ENCODE assay signal across 1 cellular context in the genomic region with DNA sequence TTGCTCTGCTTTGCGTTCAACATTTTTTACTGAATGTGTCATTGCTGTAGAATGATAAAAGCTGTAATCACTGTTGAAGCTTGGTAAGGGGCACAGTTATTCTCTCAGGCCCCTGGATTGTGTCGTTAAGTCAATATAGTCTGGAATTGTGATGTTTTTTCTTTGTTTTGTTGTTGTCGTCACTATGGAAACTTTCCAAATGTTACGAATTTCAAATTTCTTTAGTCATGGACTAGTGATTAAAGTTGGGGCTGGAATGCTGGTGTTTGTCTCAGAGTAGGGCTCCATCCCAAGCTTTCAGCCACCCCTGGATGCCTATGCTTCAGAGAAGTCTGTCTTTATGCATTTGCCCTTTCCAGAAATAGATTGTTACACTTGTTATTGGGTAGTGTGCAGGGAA.
TF ChIP-seq lines count a peak whose summit lies in the region.

No MANE protein-coding gene starts in this region.

TF ChIP-seq in GM23338, 12 proteins besides CTCF, POLR2A, EP300 and RAD21 (continued from another document):
- TF ChIP-seq, protein P1, sequence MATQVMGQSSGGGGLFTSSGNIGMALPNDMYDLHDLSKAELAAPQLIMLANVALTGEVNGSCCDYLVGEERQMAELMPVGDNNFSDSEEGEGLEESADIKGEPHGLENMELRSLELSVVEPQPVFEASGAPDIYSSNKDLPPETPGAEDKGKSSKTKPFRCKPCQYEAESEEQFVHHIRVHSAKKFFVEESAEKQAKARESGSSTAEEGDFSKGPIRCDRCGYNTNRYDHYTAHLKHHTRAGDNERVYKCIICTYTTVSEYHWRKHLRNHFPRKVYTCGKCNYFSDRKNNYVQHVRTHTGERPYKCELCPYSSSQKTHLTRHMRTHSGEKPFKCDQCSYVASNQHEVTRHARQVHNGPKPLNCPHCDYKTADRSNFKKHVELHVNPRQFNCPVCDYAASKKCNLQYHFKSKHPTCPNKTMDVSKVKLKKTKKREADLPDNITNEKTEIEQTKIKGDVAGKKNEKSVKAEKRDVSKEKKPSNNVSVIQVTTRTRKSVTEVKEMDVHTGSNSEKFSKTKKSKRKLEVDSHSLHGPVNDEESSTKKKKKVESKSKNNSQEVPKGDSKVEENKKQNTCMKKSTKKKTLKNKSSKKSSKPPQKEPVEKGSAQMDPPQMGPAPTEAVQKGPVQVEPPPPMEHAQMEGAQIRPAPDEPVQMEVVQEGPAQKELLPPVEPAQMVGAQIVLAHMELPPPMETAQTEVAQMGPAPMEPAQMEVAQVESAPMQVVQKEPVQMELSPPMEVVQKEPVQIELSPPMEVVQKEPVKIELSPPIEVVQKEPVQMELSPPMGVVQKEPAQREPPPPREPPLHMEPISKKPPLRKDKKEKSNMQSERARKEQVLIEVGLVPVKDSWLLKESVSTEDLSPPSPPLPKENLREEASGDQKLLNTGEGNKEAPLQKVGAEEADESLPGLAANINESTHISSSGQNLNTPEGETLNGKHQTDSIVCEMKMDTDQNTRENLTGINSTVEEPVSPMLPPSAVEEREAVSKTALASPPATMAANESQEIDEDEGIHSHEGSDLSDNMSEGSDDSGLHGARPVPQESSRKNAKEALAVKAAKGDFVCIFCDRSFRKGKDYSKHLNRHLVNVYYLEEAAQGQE (IDR thresholded peaks at IDR 0.05; ENCODE audit: unreplicated experiment), result no peak
- TF ChIP-seq EZH2 (IDR thresholded peaks at IDR 0.05; ENCODE audit: low read depth, unreplicated experiment), result no peak
- TF ChIP-seq, protein P2, sequence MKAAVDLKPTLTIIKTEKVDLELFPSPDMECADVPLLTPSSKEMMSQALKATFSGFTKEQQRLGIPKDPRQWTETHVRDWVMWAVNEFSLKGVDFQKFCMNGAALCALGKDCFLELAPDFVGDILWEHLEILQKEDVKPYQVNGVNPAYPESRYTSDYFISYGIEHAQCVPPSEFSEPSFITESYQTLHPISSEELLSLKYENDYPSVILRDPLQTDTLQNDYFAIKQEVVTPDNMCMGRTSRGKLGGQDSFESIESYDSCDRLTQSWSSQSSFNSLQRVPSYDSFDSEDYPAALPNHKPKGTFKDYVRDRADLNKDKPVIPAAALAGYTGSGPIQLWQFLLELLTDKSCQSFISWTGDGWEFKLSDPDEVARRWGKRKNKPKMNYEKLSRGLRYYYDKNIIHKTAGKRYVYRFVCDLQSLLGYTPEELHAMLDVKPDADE (IDR thresholded peaks at IDR 0.05), result no peak
- no peak for TF ChIP-seq NANOG (IDR thresholded peaks at IDR 0.05; ENCODE audit: borderline replicate concordance)
